ENCODE assay signal across 1 cellular context in the genomic region with DNA sequence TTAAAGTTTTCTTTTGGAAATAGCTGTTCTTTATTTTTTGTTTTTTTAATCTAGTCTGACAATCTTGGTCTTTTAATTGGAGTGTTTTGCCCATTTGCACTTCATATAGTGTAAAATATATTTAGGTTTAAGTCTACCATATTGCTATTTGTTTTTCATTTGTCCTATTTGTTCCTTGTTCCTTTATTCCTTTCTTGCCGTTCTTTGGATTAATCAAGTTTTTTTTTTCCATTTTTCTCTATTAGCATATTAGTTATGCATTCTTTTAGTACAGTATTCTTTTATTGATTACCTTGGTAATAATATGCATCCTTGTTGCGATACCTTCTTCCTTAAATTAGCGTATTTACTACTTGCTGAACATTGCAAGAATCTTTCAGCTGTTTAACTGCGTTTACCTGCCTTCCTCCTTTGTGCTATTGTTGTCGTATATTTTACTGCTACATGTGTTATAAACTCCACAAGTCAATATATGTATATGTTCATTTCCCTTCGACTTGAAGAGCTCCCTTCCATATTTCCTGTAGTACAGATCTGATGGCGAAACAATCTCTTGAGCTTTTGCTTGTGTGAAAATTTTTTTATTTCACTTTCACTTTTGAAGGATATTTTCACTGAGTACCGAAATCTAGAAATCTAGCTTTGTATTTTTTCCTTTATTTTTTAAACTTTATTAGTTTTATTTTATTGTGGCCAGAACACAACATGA.
TF ChIP-seq lines count a peak whose summit lies in the region.

No MANE protein-coding gene starts in this region.

TF ChIP-seq in liver, 16 proteins besides CTCF, POLR2A, EP300 and RAD21 (continued from another document):
- TF ChIP-seq, protein P1, sequence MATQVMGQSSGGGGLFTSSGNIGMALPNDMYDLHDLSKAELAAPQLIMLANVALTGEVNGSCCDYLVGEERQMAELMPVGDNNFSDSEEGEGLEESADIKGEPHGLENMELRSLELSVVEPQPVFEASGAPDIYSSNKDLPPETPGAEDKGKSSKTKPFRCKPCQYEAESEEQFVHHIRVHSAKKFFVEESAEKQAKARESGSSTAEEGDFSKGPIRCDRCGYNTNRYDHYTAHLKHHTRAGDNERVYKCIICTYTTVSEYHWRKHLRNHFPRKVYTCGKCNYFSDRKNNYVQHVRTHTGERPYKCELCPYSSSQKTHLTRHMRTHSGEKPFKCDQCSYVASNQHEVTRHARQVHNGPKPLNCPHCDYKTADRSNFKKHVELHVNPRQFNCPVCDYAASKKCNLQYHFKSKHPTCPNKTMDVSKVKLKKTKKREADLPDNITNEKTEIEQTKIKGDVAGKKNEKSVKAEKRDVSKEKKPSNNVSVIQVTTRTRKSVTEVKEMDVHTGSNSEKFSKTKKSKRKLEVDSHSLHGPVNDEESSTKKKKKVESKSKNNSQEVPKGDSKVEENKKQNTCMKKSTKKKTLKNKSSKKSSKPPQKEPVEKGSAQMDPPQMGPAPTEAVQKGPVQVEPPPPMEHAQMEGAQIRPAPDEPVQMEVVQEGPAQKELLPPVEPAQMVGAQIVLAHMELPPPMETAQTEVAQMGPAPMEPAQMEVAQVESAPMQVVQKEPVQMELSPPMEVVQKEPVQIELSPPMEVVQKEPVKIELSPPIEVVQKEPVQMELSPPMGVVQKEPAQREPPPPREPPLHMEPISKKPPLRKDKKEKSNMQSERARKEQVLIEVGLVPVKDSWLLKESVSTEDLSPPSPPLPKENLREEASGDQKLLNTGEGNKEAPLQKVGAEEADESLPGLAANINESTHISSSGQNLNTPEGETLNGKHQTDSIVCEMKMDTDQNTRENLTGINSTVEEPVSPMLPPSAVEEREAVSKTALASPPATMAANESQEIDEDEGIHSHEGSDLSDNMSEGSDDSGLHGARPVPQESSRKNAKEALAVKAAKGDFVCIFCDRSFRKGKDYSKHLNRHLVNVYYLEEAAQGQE (IDR thresholded peaks at IDR 0.05) = no peak
